8 cellular contexts compared by ENCODE assay signal in genomic region chr11:118611433-118611795, GRCh38. TPM values are rescaled to one million over a fixed set of nuclear protein-coding genes. Genes with fewer than 3 reads are reported as not detected.
DNase-seq lines count a peak whose midpoint lies in the region; ATAC-seq and TF ChIP-seq lines count a peak whose summit lies in the region.
"Not testable (repeated sequence)": the region's sequence is repeated elsewhere in the genome, so short reads cannot be mapped to it uniquely, and the experiment has no call there.

No MANE protein-coding gene starts in this region.

- H3K27me3 Mint-ChIP-seq in HFFc6 (ENCODE audit: insufficient read depth); activated naive CD8-positive, alpha-beta T cell: not testable (repeated sequence)
- H3K27me3 Mint-ChIP-seq in WTC11 (ENCODE audit: low read depth): peaks cover 57% of the 10 kb centered on the region
- peaks cover 0 to 51% (median 0%) of the 10 kb centered on the region in 5 donors for H3K27me3 Mint-ChIP-seq in naive thymus-derived CD4-positive, alpha-beta T cell

- peaks cover 70% of the 10 kb centered on the region for H3K4me1 Mint-ChIP-seq in HFFc6 (ENCODE audit: low read depth)
- peaks cover 60% of the 10 kb centered on the region for H3K4me1 Mint-ChIP-seq in WTC11
- peaks cover 19% of the 10 kb centered on the region for H3K4me1 Mint-ChIP-seq in activated naive CD8-positive, alpha-beta T cell (ENCODE audit: low read depth)
- H3K4me1 Mint-ChIP-seq in naive thymus-derived CD4-positive, alpha-beta T cell: peaks cover 16 to 26% (median 23%) of the 10 kb centered on the region in 7 donors

- not testable (repeated sequence) for H3K27me3 ChIP-seq in naive thymus-derived CD4-positive, alpha-beta T cell (ENCODE audit: control insufficient read depth in 2 of 2, insufficient read depth in 2 of 2, low read length in 2 of 2); smooth muscle cell (ENCODE audit: low read depth); upper lobe of right lung

- H3K9ac ChIP-seq in smooth muscle cell (ENCODE audit: low read depth): not testable (repeated sequence)

- H3K27ac Mint-ChIP-seq in HFFc6: peak overlapping the region; percentile 66
- not testable (repeated sequence) for H3K27ac Mint-ChIP-seq in WTC11; activated naive CD8-positive, alpha-beta T cell
- peak overlapping the region in 7 of 9 donors; percentile 33 to 82 (median 70) for H3K27ac Mint-ChIP-seq in naive thymus-derived CD4-positive, alpha-beta T cell

- intact Hi-C loops in left cardiac atrium (cut with DNase I): loop anchor here in 1 of 2 donors (5.0 kb wide), 1 partner anchor 34 kb away; no protein-coding TSS in a partner anchor
- intact Hi-C loops in naive thymus-derived CD4-positive, alpha-beta T cell (cut with micrococcal nuclease): loop anchor here (1.0 to 5.0 kb wide), 4 partner anchors 16 to 466 kb away; no protein-coding TSS in a partner anchor
- intact Hi-C loops in upper lobe of right lung (cut with DNase I): not testable (repeated sequence)

- H3K9me3 Mint-ChIP-seq in HFFc6; WTC11; activated naive CD8-positive, alpha-beta T cell (ENCODE audit: low read depth); naive thymus-derived CD4-positive, alpha-beta T cell: not testable (repeated sequence)

- not testable (repeated sequence) for H4K20me1 ChIP-seq in smooth muscle cell (ENCODE audit: low read depth)

- H3K27ac ChIP-seq in cingulate gyrus (ENCODE audit: low read depth, low read length) (peak overlapping the region; percentile 72), smooth muscle cell (ENCODE audit: low read depth) (peak overlapping the region; percentile 99), upper lobe of right lung (peak overlapping the region; percentile 19)
- H3K27ac ChIP-seq in naive thymus-derived CD4-positive, alpha-beta T cell (ENCODE audit: low read depth, low read length): not testable (repeated sequence)

- not testable (repeated sequence) for H2AFZ ChIP-seq in smooth muscle cell (ENCODE audit: low read depth)

- not testable (repeated sequence) for H3K36me3 ChIP-seq in naive thymus-derived CD4-positive, alpha-beta T cell (ENCODE audit: control insufficient read depth in 2 of 3, insufficient read depth in 3 of 3, low read length in 3 of 3); smooth muscle cell (ENCODE audit: low read depth)
- H3K36me3 ChIP-seq in upper lobe of right lung: peaks cover 18% of the 10 kb centered on the region

- POLR2A ChIA-PET in WTC11 (lab: Charles Lee): not testable (repeated sequence)
- POLR2A ChIA-PET in naive thymus-derived CD4-positive, alpha-beta T cell (lab: Charles Lee): interaction anchor here (0.9 to 3.8 kb wide), 2 partner anchors 10 to 39 kb away, joined by 3 to 27 read pairs; partner anchors contain the start of gene ARCN1

- peaks cover 18 to 23% of the 10 kb centered on the region in 2 donors for H3K4me1 ChIP-seq in naive thymus-derived CD4-positive, alpha-beta T cell (ENCODE audit: control insufficient read depth in 2 of 2, insufficient read depth in 2 of 2, low read length in 2 of 2)
- peaks cover 51% of the 10 kb centered on the region for H3K4me1 ChIP-seq in smooth muscle cell (ENCODE audit: low read depth)
- H3K4me1 ChIP-seq in upper lobe of right lung: peaks cover 24% of the 10 kb centered on the region

- TF ChIP-seq CTCF in HFFc6 (IDR thresholded peaks at IDR 0.05); WTC11 (IDR thresholded peaks at IDR 0.05); smooth muscle cell (IDR thresholded peaks at IDR 0.05; ENCODE audit: borderline replicate concordance, insufficient read depth, poor library complexity, severe bottlenecking); upper lobe of right lung (IDR thresholded peaks at IDR 0.05): not testable (repeated sequence)

- peak overlapping the region; percentile 71 for H3K4me3 Mint-ChIP-seq in HFFc6
- peak overlapping the region; percentile 56 for H3K4me3 Mint-ChIP-seq in WTC11
- peak overlapping the region; percentile 61 for H3K4me3 Mint-ChIP-seq in activated naive CD8-positive, alpha-beta T cell
- peak overlapping the region; percentile 35 to 88 (median 78) for H3K4me3 Mint-ChIP-seq in naive thymus-derived CD4-positive, alpha-beta T cell

- 88% methylated on average over 19 of the region's 19 CpGs for WGBS in smooth muscle cell (ENCODE audit: low lambda C conversion rate)

- H3K79me2 ChIP-seq in smooth muscle cell (ENCODE audit: low read depth): peaks cover 40% of the 10 kb centered on the region

- CTCF ChIA-PET in WTC11 (lab: Charles Lee): interaction anchor here (1.7 to 12.5 kb wide), 5 partner anchors 10 to 48 kb away, joined by 7 to 127 read pairs (median 64); no protein-coding TSS in a partner anchor
- CTCF ChIA-PET in naive thymus-derived CD4-positive, alpha-beta T cell (lab: Charles Lee): interaction anchor here (0.6 to 3.3 kb wide), 7 partner anchors 9 to 467 kb away, joined by 3 to 19 read pairs (median 4); no protein-coding TSS in a partner anchor

- not testable (repeated sequence) for H3K4me3 ChIP-seq in naive thymus-derived CD4-positive, alpha-beta T cell (ENCODE audit: low read length)
- H3K4me3 ChIP-seq in smooth muscle cell (peak overlapping the region; percentile 73), upper lobe of right lung (peak overlapping the region; percentile 55)

- DNase-seq in HFFc6; WTC11 (ENCODE audit: low spot score); naive thymus-derived CD4-positive, alpha-beta T cell; smooth muscle cell (lab: John Stamatoyannopoulos, UW; ENCODE audit: unreplicated experiment); upper lobe of right lung: not testable (repeated sequence)
- DNase-seq in left cardiac atrium: peak; percentile 13

- H3K9me3 ChIP-seq in naive thymus-derived CD4-positive, alpha-beta T cell (ENCODE audit: control insufficient read depth in 2 of 3, low read length in 3 of 3); smooth muscle cell (replicated peaks; ENCODE audit: low read depth); upper lobe of right lung: not testable (repeated sequence)

- H3K4me2 ChIP-seq in smooth muscle cell: peak overlapping the region; percentile 96

- peaks cover 17% of the 10 kb centered on the region for H3K36me3 Mint-ChIP-seq in HFFc6 (ENCODE audit: low read depth)
- H3K36me3 Mint-ChIP-seq in WTC11; activated naive CD8-positive, alpha-beta T cell; naive thymus-derived CD4-positive, alpha-beta T cell: not testable (repeated sequence)

- not testable (repeated sequence) for ATAC-seq in WTC11; left cardiac atrium; naive thymus-derived CD4-positive, alpha-beta T cell; upper lobe of right lung

- H3F3A ChIP-seq in smooth muscle cell (ENCODE audit: low read depth): not testable (repeated sequence)

RNA-seq across cellular contexts. Expression of gene PHLDB1, which starts 4.0 kb away (rescaled TPM):
- total RNA-seq in HFFc6 (2021; fragmentation: NEBNext Ultra II Directional; extraction: Animal tissue kit (Norgen Biotek cat#: 25700)): 100 to 1,000 TPM; 106 to 121 (median 114) TPM
- total RNA-seq in WTC11 (2021) (70.4 to 83.1 TPM (median 71.5 TPM) in 3 replicates), left cardiac atrium (100 to 1,000 TPM; 108 to 159 TPM), smooth muscle cell (89.0 and 112 TPM in 2 replicates), upper lobe of right lung (79.6 TPM)
- 1 to 10 TPM in 4 of 5 experiments, under 1 TPM in 1; 0.68 to 4.9 (median 3.0) TPM for total RNA-seq in naive thymus-derived CD4-positive, alpha-beta T cell
- under 1 TPM; 0.39 to 0.40 TPM for polyA plus RNA-seq in naive thymus-derived CD4-positive, alpha-beta T cell
- polyA plus RNA-seq in smooth muscle cell: 86.0 and 103 TPM in 2 replicates

RNA-seq across cellular contexts. Expression of gene ARCN1, which starts 39.2 kb away (rescaled TPM):
- 100 to 1,000 TPM; 271 to 331 (median 319) TPM for total RNA-seq in HFFc6 (2021; fragmentation: NEBNext Ultra II Directional; extraction: Animal tissue kit (Norgen Biotek cat#: 25700))
- total RNA-seq in WTC11 (2021): 134 to 154 TPM (median 141 TPM) in 3 replicates
- total RNA-seq in left cardiac atrium: 100 to 1,000 TPM in 1 of 2 donors, 10 to 100 TPM in 1; 98.2 to 129 TPM
- 100 to 1,000 TPM in 3 of 5 experiments, 10 to 100 TPM in 2; 71.2 to 134 (median 115) TPM for total RNA-seq in naive thymus-derived CD4-positive, alpha-beta T cell
- 100 to 1,000 TPM; 139 to 170 TPM for polyA plus RNA-seq in naive thymus-derived CD4-positive, alpha-beta T cell
- 314 and 331 TPM in 2 replicates for total RNA-seq in smooth muscle cell
- 228 and 285 TPM in 2 replicates for polyA plus RNA-seq in smooth muscle cell
- 120 TPM for total RNA-seq in upper lobe of right lung

RNA-seq across cellular contexts. Expression of gene IFT46, which starts 45.7 kb away (rescaled TPM):
- 10 to 100 TPM; 17.3 to 22.4 (median 20.2) TPM for total RNA-seq in HFFc6 (2021; fragmentation: NEBNext Ultra II Directional; extraction: Animal tissue kit (Norgen Biotek cat#: 25700))
- 6.2 to 11.1 TPM (median 10.9 TPM) in 3 replicates for total RNA-seq in WTC11 (2021)
- total RNA-seq in left cardiac atrium: 10 to 100 TPM; 13.4 to 18.8 TPM
- total RNA-seq in naive thymus-derived CD4-positive, alpha-beta T cell: 10 to 100 TPM in 3 of 5 experiments, 1 to 10 TPM in 2; 5.4 to 16.6 (median 10.4) TPM
- 1 to 10 TPM; 6.7 to 7.0 TPM for polyA plus RNA-seq in naive thymus-derived CD4-positive, alpha-beta T cell
- total RNA-seq in smooth muscle cell: 31.6 and 52.3 TPM in 2 replicates
- 11.9 and 12.8 TPM in 2 replicates for polyA plus RNA-seq in smooth muscle cell
- total RNA-seq in upper lobe of right lung: 18.2 TPM

Comparison
In these comparisons a context has a peak if more than half of its experiments do, and no peak if none do; other contexts are left out.
1. RNA of gene PHLDB1, which starts 4.0 kb away (total RNA-seq): 108 to 159 TPM in left cardiac atrium, 106 to 121 TPM in HFFc6, 89.0 to 112 TPM in smooth muscle cell, 70.4 to 83.1 TPM in WTC11 and 79.6 TPM in upper lobe of right lung (single experiment); 0.68 to 4.9 TPM in naive thymus-derived CD4-positive, alpha-beta T cell; every median in the first group is over 10 times any median in the second.
2. Peak in every context shown above with its lines, with median percentiles within 50 percentile points of each other: H3K4me3 Mint-ChIP-seq.